ENCODE assay signal across 8 cellular contexts in the genomic region with DNA sequence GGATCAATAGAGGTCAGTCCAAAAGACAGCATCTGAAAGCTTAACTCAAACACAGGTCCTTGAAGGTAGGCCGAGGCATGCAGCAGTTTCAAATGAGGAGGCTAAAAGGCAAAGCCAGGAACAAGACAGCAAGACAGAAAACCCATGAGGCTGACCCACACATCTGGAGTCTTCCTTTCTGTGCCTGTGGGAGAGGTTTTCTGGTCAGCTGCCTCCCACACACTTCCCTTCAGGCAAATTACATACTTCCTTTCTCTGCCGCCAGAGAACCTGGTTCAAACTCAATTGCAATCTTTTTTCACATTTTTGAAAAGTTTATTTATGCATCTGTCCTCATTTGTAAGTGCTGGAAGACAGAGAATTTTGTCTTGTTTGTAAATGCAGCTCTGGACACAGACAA. TPM values are rescaled to one million over a fixed set of nuclear protein-coding genes. Genes with fewer than 3 reads are reported as not detected.
DNase-seq lines count a peak whose midpoint lies in the region; ATAC-seq and TF ChIP-seq lines count a peak whose summit lies in the region.

No MANE protein-coding gene starts in this region.

- H3K4me3 ChIP-seq in fibroblast of mammary gland (ENCODE audit: control insufficient read depth, low read depth, low read length) (no peak overlapping the region), upper lobe of right lung (no peak overlapping the region)

- peaks cover 19% of the 10 kb centered on the region for H3K4me1 ChIP-seq in upper lobe of right lung

- intact Hi-C loops in upper lobe of right lung (cut with DNase I): no loop called here

- no peaks in the 10 kb centered on the region for H3K27me3 ChIP-seq in upper lobe of right lung

- H3K27ac ChIP-seq in upper lobe of right lung: peak overlapping the region; percentile 43

- TF ChIP-seq CTCF in GM13977 (IDR thresholded peaks at IDR 0.05; ENCODE audit: extremely low read depth, insufficient read depth, missing control alignments): no peak
- no peak for TF ChIP-seq CTCF in fibroblast of mammary gland (conservative IDR thresholded peaks at IDR 0.05; ENCODE audit: control insufficient read depth, insufficient read depth, low read depth, low read length)
- no peak for TF ChIP-seq CTCF in upper lobe of right lung (IDR thresholded peaks at IDR 0.05)

- H3K9me3 ChIP-seq in upper lobe of right lung: no peaks in the 10 kb centered on the region

- in situ Hi-C loops in GM13977 (cut with MboI; ENCODE audit: low pct_unique_long_range_greater_than_20kb, low sequenced_read_pairs, unreplicated experiment): no loop called here

- ATAC-seq in GM21825 (IDR thresholded peaks at IDR 0.05; ENCODE audit: unreplicated experiment) (peak; percentile 85), upper lobe of right lung (peak; percentile 91)

- peaks cover 6% of the 10 kb centered on the region for H3K36me3 ChIP-seq in upper lobe of right lung

- DNase-seq in GM13977 (ENCODE audit: low spot score) (peak; percentile 34), MV-4-11 (lab: John Stamatoyannopoulos, UW) (peak; percentile 73), fibroblast of mammary gland (ENCODE audit: low read depth) (peak; percentile 80), upper lobe of right lung (no peak), NCI-H69 (lab: John Stamatoyannopoulos, UW) (no peak)
- DNase-seq in activated CD4-positive, alpha-beta T cell treated with anti-CD3 and anti-CD28 coated beads for 1 hour: no peak
- DNase-seq in stimulated activated naive CD4-positive, alpha-beta T cell (lab: John Stamatoyannopoulos, UW): no peak

RNA-seq across cellular contexts. Expression of gene CRTAM, which starts 29.8 kb away (rescaled TPM):
- 8.5 TPM for total RNA-seq in upper lobe of right lung

Comparison
In these comparisons a context has a peak if more than half of its experiments do, and no peak if none do; other contexts are left out.
1. DNase-seq: peak in GM13977 (single experiment), MV-4-11 (single experiment) and fibroblast of mammary gland (single experiment); none in upper lobe of right lung (single experiment), NCI-H69 (single experiment), activated CD4-positive, alpha-beta T cell treated with anti-CD3 and anti-CD28 coated beads for 1 hour (single experiment) and stimulated activated naive CD4-positive, alpha-beta T cell (0 of 6).